1 cellular context compared by ENCODE assay signal in the genomic region with DNA sequence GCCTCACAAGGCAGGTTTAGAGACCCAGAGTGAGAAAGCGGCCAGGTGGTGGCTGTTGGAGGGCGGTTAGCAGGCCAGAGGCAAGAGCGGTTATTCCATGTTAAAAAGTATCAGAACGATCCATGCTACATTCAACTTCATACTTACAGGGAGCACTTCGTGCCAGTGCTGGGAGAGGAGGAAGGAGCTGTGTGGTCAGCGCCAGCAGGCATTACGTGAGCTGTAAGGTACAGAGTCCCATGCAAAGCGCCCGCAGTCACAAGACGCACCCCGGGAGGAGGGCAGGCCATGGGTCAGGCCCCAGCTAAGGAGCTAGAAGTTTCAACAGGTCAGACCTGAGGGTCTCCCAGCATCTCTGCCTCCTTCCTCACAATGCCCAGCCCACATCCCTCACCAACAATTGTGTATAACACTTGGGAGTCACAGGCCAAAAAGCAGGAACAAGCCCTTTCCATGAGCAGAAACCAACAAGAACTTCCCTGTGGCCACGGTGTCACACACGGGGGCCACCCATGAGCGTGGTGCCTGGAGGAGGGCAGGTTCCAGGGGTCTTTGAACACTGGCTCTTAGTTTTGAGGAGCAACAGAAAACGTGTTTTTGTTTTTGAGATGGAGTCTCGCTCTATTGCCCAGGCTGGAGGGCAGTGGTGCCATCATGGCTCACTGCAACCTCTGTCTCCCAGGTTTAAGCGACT.
TF ChIP-seq lines count a peak whose summit lies in the region.

No MANE protein-coding gene starts in this region.

TF ChIP-seq in HepG2, 621 proteins besides CTCF, POLR2A, EP300 and RAD21:
- TF ChIP-seq PHF21A (CRISPR knock-in tag; IDR thresholded peaks at IDR 0.05) (no peak), CHD2 (IDR thresholded peaks at IDR 0.05; ENCODE audit: low read depth, low read length) (no peak), ZNF180 (CRISPR knock-in tag; IDR thresholded peaks at IDR 0.05; ENCODE audit: borderline replicate concordance, low read depth) (no peak), KIAA2018 (CRISPR knock-in tag; IDR thresholded peaks at IDR 0.05; ENCODE audit: borderline replicate concordance) (no peak)
- TF ChIP-seq, protein P1, sequence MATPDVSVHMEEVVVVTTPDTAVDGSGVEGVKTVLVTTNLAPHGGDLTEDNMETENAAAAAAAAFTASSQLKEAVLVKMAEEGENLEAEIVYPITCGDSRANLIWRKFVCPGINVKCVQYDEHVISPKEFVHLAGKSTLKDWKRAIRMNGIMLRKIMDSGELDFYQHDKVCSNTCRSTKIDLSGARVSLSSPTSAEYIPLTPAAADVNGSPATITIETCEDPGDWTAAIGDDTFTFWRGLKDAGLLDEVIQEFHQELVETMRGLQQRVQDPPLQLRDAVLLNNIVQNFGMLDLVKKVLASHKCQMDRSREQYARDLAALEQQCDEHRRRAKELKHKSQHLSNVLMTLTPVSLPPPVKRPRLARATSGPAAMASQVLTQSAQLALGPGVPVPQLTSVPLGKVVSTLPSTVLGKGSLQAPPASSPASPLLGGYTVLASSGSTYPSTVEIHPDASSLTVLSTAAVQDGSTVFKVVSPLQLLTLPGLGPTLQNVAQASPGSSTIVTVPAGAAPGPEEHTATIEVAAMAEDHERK (CRISPR knock-in tag; IDR thresholded peaks at IDR 0.05; ENCODE audit: low read depth), result no peak
- TF ChIP-seq, protein P2, sequence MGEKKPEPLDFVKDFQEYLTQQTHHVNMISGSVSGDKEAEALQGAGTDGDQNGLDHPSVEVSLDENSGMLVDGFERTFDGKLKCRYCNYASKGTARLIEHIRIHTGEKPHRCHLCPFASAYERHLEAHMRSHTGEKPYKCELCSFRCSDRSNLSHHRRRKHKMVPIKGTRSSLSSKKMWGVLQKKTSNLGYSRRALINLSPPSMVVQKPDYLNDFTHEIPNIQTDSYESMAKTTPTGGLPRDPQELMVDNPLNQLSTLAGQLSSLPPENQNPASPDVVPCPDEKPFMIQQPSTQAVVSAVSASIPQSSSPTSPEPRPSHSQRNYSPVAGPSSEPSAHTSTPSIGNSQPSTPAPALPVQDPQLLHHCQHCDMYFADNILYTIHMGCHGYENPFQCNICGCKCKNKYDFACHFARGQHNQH (CRISPR knock-in tag; IDR thresholded peaks at IDR 0.05), result no peak
TF ChIP-seq in HepG2: peak in this region for 0.
